In the genomic region with DNA sequence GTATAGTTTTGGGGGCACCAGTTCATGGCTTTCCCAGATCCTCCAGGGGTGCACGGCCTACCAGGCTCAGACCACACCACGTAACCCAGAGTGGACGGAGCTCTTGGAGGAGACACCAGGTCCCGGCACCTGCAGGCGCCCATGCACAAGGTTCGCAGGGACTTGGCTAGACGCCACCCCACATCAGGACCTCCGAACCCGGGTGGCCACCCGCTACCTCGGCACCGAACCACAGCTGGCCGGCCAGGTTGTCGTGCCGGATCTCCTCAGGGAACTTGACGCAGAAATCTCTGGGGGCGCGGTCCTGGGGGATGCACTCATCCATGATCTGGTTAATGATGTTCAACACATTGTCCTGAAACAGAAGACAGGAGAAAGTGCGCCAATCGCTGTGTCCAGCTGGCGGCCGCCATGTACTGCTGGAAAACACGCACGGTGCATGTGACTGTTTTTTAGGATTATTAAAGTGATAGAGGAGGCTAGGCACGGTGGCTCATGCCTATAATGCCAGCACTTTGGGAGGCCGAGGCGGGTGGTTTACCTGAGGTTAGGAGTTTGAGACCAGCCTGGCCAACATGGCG, we compare ENCODE assay signal across 18 cellular contexts.
A peak's percentile ranks its signal among the peaks of the same experiment; 100 is the strongest.
DNase-seq lines count a peak whose midpoint lies in the region; ATAC-seq and TF ChIP-seq lines count a peak whose summit lies in the region.
"Had no signal": no experiment of that assay in that cellular context is flagged by ENCODE, and none has a peak within 500 bp of the region (broad histone marks: within the 10 kb centered on the region; RNA-seq: fewer than 3 reads in every experiment).

No MANE protein-coding gene starts in this region.

- TF ChIP-seq CTCF in sigmoid colon (IDR thresholded peaks at IDR 0.05) (no peak), A673 (conservative IDR thresholded peaks at IDR 0.05; ENCODE audit: low read depth, low read length) (no peak)

- TF ChIP-seq EP300 in sigmoid colon (IDR thresholded peaks at IDR 0.05): no peak

- no peaks in the 10 kb centered on the region for H3K9me3 ChIP-seq in sigmoid colon
- H3K9me3 ChIP-seq in A673 (ENCODE audit: low read depth, low read length, poor library complexity, severe bottlenecking): no peaks in the 10 kb centered on the region
- H3K9me3 ChIP-seq: ascending aorta, mucosa of descending colon, right lobe of liver had no signal

- H3K27me3 ChIP-seq in sigmoid colon: no peaks in the 10 kb centered on the region
- H3K27me3 ChIP-seq in A673 (replicated peaks; ENCODE audit: insufficient read depth, low read depth, low read length, poor library complexity): no peaks in the 10 kb centered on the region
- H3K27me3 ChIP-seq: ascending aorta, BLaER1, right lobe of liver had no signal

- DNase-seq in activated CD4-positive, CD25-positive, alpha-beta regulatory T cell treated with anti-CD3 and anti-CD28 coated beads, Interleukin-2, amount 50 U/mL, for 72 hours: peak; percentile 20
- DNase-seq in activated CD4-positive, CD25-positive, alpha-beta regulatory T cell (lab: John Stamatoyannopoulos, UW): no peak
- DNase-seq in Daoy (ENCODE audit: low read depth): peak; percentile 0
- DNase-seq in iPS-NIHi7 (ENCODE audit: extremely low spot score): peak; percentile 4
- DNase-seq in sigmoid colon: peak; percentile 57
- no peak for DNase-seq in NCI-H146 (lab: John Stamatoyannopoulos, UW)
- no peak for DNase-seq in A673 (ENCODE audit: low spot score)
- DNase-seq: activated CD4-positive, alpha-beta T cell treated with anti-CD3 and anti-CD28 coated beads, Interleukin-2, amount 50 U/mL, for 4 hours; activated effector memory CD4-positive, alpha-beta T cell treated with anti-CD3 and anti-CD28 coated beads, Interleukin-2, amount 50 U/mL, for 16 hours; KBM-7; kidney glomerular epithelial cell; NCI-H524 treated with DMSO at 0.1 percent for 48 hours had no signal

- POLR2A ChIA-PET in A673 (lab: Charles Lee; ENCODE audit: low non-redundant PET): no interaction called here

- BruUV-seq in A673 (replicated peaks; lab: Mats Ljungman, UMichigan): no TSS peak

- WGBS in sigmoid colon, 2 donors: 96 to 97% methylated on average over 28 of the region's 28 CpGs

- no peak for ATAC-seq in HG02852 (IDR thresholded peaks at IDR 0.05; ENCODE audit: unreplicated experiment)
- ATAC-seq: mucosa of descending colon, right lobe of liver had no signal

- intact Hi-C loops in sigmoid colon (cut with DNase I): no loop called here
- intact Hi-C loops in A673 (cut with micrococcal nuclease; ENCODE audit: unreplicated experiment): no loop called here

- H3K36me3 ChIP-seq in sigmoid colon (no peaks in the 10 kb centered on the region), A673 (ENCODE audit: insufficient read depth, low read length, poor library complexity, severe bottlenecking) (no peaks in the 10 kb centered on the region)
- H3K36me3 ChIP-seq: BLaER1, right lobe of liver had no signal

- H3K4me3 ChIP-seq in sigmoid colon (no peak overlapping the region), A673 (ENCODE audit: low read depth, low read length, poor library complexity, severe bottlenecking) (no peak overlapping the region)
- H3K4me3 ChIP-seq: ascending aorta, BLaER1, mucosa of descending colon, right lobe of liver had no signal

- no peaks in the 10 kb centered on the region for H3K4me1 ChIP-seq in sigmoid colon
- H3K4me1 ChIP-seq in A673 (ENCODE audit: insufficient read depth, low read length, poor library complexity, severe bottlenecking): no peaks in the 10 kb centered on the region
- H3K4me1 ChIP-seq: ascending aorta, BLaER1, right lobe of liver had no signal

- no peak for TF ChIP-seq POLR2A in sigmoid colon (IDR thresholded peaks at IDR 0.05)

- H3K27ac ChIP-seq in sigmoid colon (no peak overlapping the region), A673 (ENCODE audit: low read depth, low read length, poor library complexity, severe bottlenecking) (no peak overlapping the region)
- H3K27ac ChIP-seq: 22Rv1, ascending aorta, BLaER1, right lobe of liver had no signal

- CTCF ChIA-PET in A673 (lab: Charles Lee): no interaction called here

Comparison
In these comparisons a context has a peak if more than half of its experiments do, and no peak if none do; other contexts are left out.
1. DNase-seq: peak in activated CD4-positive, CD25-positive, alpha-beta regulatory T cell treated with anti-CD3 and anti-CD28 coated beads, Interleukin-2, amount 50 U/mL, for 72 hours (single experiment), Daoy (single experiment), iPS-NIHi7 (single experiment) and sigmoid colon (single experiment); none in activated CD4-positive, CD25-positive, alpha-beta regulatory T cell (0 of 4), NCI-H146 (single experiment) and A673 (single experiment).